1 cellular context compared by ENCODE assay signal in the genomic region with DNA sequence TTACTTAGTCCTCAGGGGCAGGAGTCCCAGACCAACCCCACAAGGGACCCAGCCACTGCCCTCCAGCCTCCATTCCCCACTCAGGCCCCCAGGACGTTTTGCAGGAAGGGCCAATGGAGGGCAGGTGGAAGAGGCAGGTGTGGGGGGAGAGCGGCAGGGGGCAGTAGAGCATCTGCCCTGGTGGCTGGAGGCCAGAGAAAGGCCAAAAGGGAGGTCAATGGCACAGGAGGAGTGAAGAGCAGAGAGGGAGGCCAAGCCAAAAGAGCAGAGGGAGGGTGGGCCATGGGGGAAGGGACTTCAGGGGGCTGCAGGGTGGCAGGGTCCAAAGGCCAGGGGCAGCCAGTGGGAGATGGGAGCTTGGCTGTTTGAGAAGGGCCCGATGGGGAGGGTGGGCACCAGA.
TF ChIP-seq lines count a peak whose summit lies in the region.

No MANE protein-coding gene starts in this region.

TF ChIP-seq in K562, 482 proteins besides CTCF, POLR2A, EP300 and RAD21 (continued from another document):
- TF ChIP-seq NFIC (IDR thresholded peaks at IDR 0.05) (peak; percentile 34; the same call in 1 of the 2 replicates), ELF1 (tag; IDR thresholded peaks at IDR 0.05) (no peak), SREBF2 (CRISPR knock-in tag; IDR thresholded peaks at IDR 0.05) (no peak), PHF20 (IDR thresholded peaks at IDR 0.05; ENCODE audit: partially characterized antibody) (no peak), ZNF507 (tag; conservative IDR thresholded peaks at IDR 0.05) (no peak)
- TF ChIP-seq, protein P1, sequence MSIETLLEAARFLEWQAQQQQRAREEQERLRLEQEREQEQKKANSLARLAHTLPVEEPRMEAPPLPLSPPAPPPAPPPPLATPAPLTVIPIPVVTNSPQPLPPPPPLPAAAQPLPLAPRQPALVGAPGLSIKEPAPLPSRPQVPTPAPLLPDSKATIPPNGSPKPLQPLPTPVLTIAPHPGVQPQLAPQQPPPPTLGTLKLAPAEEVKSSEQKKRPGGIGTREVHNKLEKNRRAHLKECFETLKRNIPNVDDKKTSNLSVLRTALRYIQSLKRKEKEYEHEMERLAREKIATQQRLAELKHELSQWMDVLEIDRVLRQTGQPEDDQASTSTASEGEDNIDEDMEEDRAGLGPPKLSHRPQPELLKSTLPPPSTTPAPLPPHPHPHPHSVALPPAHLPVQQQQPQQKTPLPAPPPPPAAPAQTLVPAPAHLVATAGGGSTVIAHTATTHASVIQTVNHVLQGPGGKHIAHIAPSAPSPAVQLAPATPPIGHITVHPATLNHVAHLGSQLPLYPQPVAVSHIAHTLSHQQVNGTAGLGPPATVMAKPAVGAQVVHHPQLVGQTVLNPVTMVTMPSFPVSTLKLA (conservative IDR thresholded peaks at IDR 0.05), result no peak
- TF ChIP-seq, protein P2, sequence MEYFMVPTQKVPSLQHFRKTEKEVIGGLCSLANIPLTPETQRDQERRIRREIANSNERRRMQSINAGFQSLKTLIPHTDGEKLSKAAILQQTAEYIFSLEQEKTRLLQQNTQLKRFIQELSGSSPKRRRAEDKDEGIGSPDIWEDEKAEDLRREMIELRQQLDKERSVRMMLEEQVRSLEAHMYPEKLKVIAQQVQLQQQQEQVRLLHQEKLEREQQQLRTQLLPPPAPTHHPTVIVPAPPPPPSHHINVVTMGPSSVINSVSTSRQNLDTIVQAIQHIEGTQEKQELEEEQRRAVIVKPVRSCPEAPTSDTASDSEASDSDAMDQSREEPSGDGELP (CRISPR knock-in tag; IDR thresholded peaks at IDR 0.05; ENCODE audit: borderline replicate concordance), result peak; percentile 12; the same call in 1 of the 2 replicates
- TF ChIP-seq, protein P3, sequence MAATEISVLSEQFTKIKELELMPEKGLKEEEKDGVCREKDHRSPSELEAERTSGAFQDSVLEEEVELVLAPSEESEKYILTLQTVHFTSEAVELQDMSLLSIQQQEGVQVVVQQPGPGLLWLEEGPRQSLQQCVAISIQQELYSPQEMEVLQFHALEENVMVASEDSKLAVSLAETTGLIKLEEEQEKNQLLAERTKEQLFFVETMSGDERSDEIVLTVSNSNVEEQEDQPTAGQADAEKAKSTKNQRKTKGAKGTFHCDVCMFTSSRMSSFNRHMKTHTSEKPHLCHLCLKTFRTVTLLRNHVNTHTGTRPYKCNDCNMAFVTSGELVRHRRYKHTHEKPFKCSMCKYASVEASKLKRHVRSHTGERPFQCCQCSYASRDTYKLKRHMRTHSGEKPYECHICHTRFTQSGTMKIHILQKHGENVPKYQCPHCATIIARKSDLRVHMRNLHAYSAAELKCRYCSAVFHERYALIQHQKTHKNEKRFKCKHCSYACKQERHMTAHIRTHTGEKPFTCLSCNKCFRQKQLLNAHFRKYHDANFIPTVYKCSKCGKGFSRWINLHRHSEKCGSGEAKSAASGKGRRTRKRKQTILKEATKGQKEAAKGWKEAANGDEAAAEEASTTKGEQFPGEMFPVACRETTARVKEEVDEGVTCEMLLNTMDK (IDR thresholded peaks at IDR 0.05; ENCODE audit: borderline replicate concordance, insufficient read depth, low read depth, low read length, poor library complexity, severe bottlenecking), result peak; percentile 60
